14 cellular contexts compared by ENCODE assay signal in the genomic region with DNA sequence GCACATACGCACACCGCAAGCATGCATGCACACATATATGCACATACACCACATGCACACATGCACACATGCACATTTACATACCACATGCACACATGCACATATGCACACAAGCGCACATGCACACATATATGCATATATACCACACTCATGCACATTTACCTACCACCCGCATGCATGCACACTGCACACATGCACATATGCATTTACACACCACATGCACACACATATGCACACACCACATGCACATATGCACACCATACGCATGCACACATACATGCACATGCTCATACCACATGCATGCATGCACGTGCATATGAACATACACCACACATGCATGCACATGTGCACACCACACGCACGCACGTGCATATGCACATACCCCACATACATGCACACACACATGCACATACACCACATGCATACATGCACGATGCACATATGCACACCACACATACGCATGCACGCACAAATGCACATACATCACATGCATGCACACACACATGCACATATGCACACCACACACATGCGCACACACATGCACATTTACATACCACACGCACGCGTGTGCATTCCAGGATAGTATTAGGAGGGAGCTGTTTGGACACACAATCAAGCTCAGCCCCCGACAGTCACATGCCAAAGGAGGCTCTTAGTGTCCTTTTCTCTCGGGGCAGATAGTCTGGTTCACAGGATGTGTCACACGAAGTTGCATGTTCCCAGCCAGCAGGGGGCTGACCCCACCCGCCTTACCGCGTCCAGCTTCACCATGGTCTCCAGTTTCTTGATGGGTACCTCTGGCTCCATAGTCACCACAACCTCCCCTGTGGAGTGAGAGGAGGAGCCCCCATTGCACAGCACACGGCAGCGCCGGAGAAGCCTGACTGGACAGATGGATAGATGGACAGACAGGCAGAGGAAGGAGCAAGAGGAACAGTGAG. TPM values are rescaled to one million over a fixed set of nuclear protein-coding genes. Genes with fewer than 3 reads are reported as not detected.
DNase-seq lines count a peak whose midpoint lies in the region; ATAC-seq, FAIRE-seq and TF ChIP-seq lines count a peak whose summit lies in the region.
"Had no signal": no experiment of that assay in that cellular context is flagged by ENCODE, and none has a peak within 500 bp of the region (broad histone marks: within the 10 kb centered on the region; RNA-seq: fewer than 3 reads in every experiment).

No MANE protein-coding gene starts in this region.

- peaks cover 4% of the 10 kb centered on the region for H3F3A ChIP-seq in SK-N-SH (replicated peaks; ENCODE audit: insufficient read depth)
- peaks cover 12% of the 10 kb centered on the region; the same call in 1 of the 2 replicates for H3F3A ChIP-seq in PC-9 (ENCODE audit: insufficient read depth, low read depth)

- TF ChIP-seq CTCF in SK-N-SH (IDR thresholded peaks at IDR 0.05) (0 out of 2 replicates have a peak, but pooled peaks have one; percentile 16), PC-9 (conservative IDR thresholded peaks at IDR 0.05) (0 out of 2 replicates have a peak, but pooled peaks have one; percentile 22), endothelial cell of umbilical vein (IDR thresholded peaks at IDR 0.05; ENCODE audit: extremely low read depth in 1 of 2, insufficient read depth in 1 of 2, low read depth in 1 of 2, low read length in 2 of 2) (peak in 1 of 2 donors; percentile 7), spleen (IDR thresholded peaks at IDR 0.05 in 8 of 11, conservative IDR thresholded peaks at IDR 0.05 in 3 of 11) (no peak)

- BruUV-seq in PC-9 (replicated peaks; lab: Mats Ljungman, UMichigan) (no TSS peak), endothelial cell of umbilical vein (replicated peaks; lab: Mats Ljungman, UMichigan) (no TSS peak)

- no peaks in the 10 kb centered on the region; a peak in 1 of 4 replicates for H3K4me1 ChIP-seq in SK-N-SH (ENCODE audit: control insufficient read depth in 1 of 2, insufficient read depth in 2 of 2, low read depth in 1 of 2, low read length in 1 of 2)
- no peaks in the 10 kb centered on the region for H3K4me1 ChIP-seq in PC-9 (replicated peaks; ENCODE audit: insufficient read depth)
- no peaks in the 10 kb centered on the region for H3K4me1 ChIP-seq in endothelial cell of umbilical vein (ENCODE audit: control insufficient read depth, extremely low read depth, insufficient read depth, low read length)
- H3K4me1 ChIP-seq in spleen: peaks cover 0 to 2% (median 0%) of the 10 kb centered on the region in 6 donors

- DNase-seq in SK-N-SH: peak; percentile 70
- no peak for DNase-seq in PC-9
- DNase-seq in endothelial cell of umbilical vein (ENCODE audit: low read depth, low spot score): no peak
- DNase-seq in spleen: peak; percentile 49
- DNase-seq in pons (ENCODE audit: low spot score): no peak
- DNase-seq: activated T-cell treated with anti-CD3 and anti-CD28 coated beads for 4 hours; amygdala; IMR-90; NK-92 treated with Interleukin-12 subunit alpha and Interleukin-12 subunit beta, amount 100 ng/mL, for 24 hours; stimulated activated CD4-positive, alpha-beta T cell treated with anti-CD3 and anti-CD28 coated beads, Interleukin-15, amount 100 ng/mL, for 24 hours had no signal

- no peak for ATAC-seq in SK-N-SH treated with all-trans-retinoic acid at 6 μM for 48 hours
- no peak for ATAC-seq in GM18861 (IDR thresholded peaks at IDR 0.05; ENCODE audit: unreplicated experiment)
- no peak for ATAC-seq in GM21737 (IDR thresholded peaks at IDR 0.05; ENCODE audit: unreplicated experiment)

- POLR2A ChIA-PET in SK-N-SH (lab: Yijun Ruan, JAX) (no interaction called here), PC-9 (lab: Charles Lee; ENCODE audit: unreplicated experiment) (no interaction called here), endothelial cell of umbilical vein (lab: Charles Lee) (no interaction called here)

- H3K79me2 ChIP-seq in SK-N-SH (ENCODE audit: insufficient read depth) (no peaks in the 10 kb centered on the region), PC-9 (ENCODE audit: low read depth) (no peaks in the 10 kb centered on the region), endothelial cell of umbilical vein (ENCODE audit: control insufficient read depth, insufficient read depth, low read length) (no peaks in the 10 kb centered on the region)

- no peaks in the 10 kb centered on the region for H3K27me3 ChIP-seq in SK-N-SH (ENCODE audit: insufficient read depth)
- H3K27me3 ChIP-seq in PC-9 (ENCODE audit: insufficient read depth, low read depth): no peaks in the 10 kb centered on the region
- H3K27me3 ChIP-seq in endothelial cell of umbilical vein (ENCODE audit: control insufficient read depth in 2 of 2, insufficient read depth in 2 of 2, low read length in 2 of 2): no peaks in the 10 kb centered on the region
- peaks cover 0 to 10% (median 0%) of the 10 kb centered on the region in 7 donors for H3K27me3 ChIP-seq in spleen (replicated peaks in 1 of 7)

- H3K9ac ChIP-seq in SK-N-SH: no peak overlapping the region
- H3K9ac ChIP-seq in endothelial cell of umbilical vein (replicated peaks; ENCODE audit: extremely low read depth, insufficient read depth, low read length): no peak overlapping the region

- H3K36me3 ChIP-seq in SK-N-SH (replicated peaks in 1 of 2; ENCODE audit: control insufficient read depth in 1 of 2, insufficient read depth in 2 of 2, low read length in 1 of 2) (no peaks in the 10 kb centered on the region), PC-9 (ENCODE audit: low read depth) (no peaks in the 10 kb centered on the region), endothelial cell of umbilical vein (ENCODE audit: control insufficient read depth in 2 of 2, extremely low read depth in 1 of 2, insufficient read depth in 2 of 2, low read length in 2 of 2) (no peaks in the 10 kb centered on the region), spleen (no peaks in the 10 kb centered on the region)

- peak; percentile 53 for TF ChIP-seq RAD21 in SK-N-SH (IDR thresholded peaks at IDR 0.05; ENCODE audit: low read length)

- TF ChIP-seq POLR2A in endothelial cell of umbilical vein (IDR thresholded peaks at IDR 0.05; ENCODE audit: low read depth, low read length) (no peak), spleen (IDR thresholded peaks at IDR 0.05) (no peak)

- TF ChIP-seq EP300 in SK-N-SH (IDR thresholded peaks at IDR 0.05; ENCODE audit: borderline replicate concordance in 1 of 2, low read depth in 1 of 2, low read length in 1 of 2): no peak

- FAIRE-seq in endothelial cell of umbilical vein (lab: Jason Lieb, UNC): no peak
- FAIRE-seq: D721Med had no signal

- H3K4me3 ChIP-seq in SK-N-SH (ENCODE audit: low read depth in 2 of 2, low read length in 1 of 2): no peak overlapping the region
- H3K4me3 ChIP-seq in PC-9: no peak overlapping the region
- no peak overlapping the region for H3K4me3 ChIP-seq in endothelial cell of umbilical vein (replicated peaks in 1 of 3; ENCODE audit: insufficient read depth in 1 of 3, low read depth in 1 of 3, low read length in 3 of 3)
- H3K4me3 ChIP-seq in spleen: no peak overlapping the region

- 76% methylated on average over 25 of the region's 25 CpGs for WGBS in SK-N-SH (ENCODE audit: low lambda C conversion rate)
- WGBS in spleen, 5 donors: 86 to 92% (median 87%) methylated on average over 25 of the region's 25 CpGs

- H3K4me2 ChIP-seq in SK-N-SH (no peak overlapping the region), PC-9 (no peak overlapping the region), endothelial cell of umbilical vein (ENCODE audit: insufficient read depth, low read length) (no peak overlapping the region)

- H3K9me3 ChIP-seq in SK-N-SH (no peaks in the 10 kb centered on the region), PC-9 (ENCODE audit: insufficient read depth, low read depth) (peaks cover 18% of the 10 kb centered on the region), endothelial cell of umbilical vein (replicated peaks; ENCODE audit: control insufficient read depth, insufficient read depth, low read length) (no peaks in the 10 kb centered on the region), spleen (peaks cover 3 to 20% (median 15%) of the 10 kb centered on the region in 8 donors)

- CTCF ChIA-PET in SK-N-SH (lab: Yijun Ruan, JAX) (interaction anchor here (0.6 to 2.8 kb wide), 13 partner anchors 9 to 273 kb away, joined by 3 to 22 read pairs (median 3); partner anchors contain the start of gene ADGRF3), PC-9 (lab: Charles Lee) (no interaction called here), endothelial cell of umbilical vein (lab: Charles Lee) (interaction anchor here (0.8 to 3.5 kb wide), 8 partner anchors 20 to 274 kb away, joined by 3 to 22 read pairs (median 4); no protein-coding TSS in a partner anchor)

- dilution Hi-C loops in endothelial cell of umbilical vein (cut with MboI; ENCODE audit: extremely low pct_ligation_motif_present, low sequenced_read_pairs): no loop called here

- no peaks in the 10 kb centered on the region for H3K9me2 ChIP-seq in SK-N-SH
- H3K9me2 ChIP-seq in PC-9 (ENCODE audit: insufficient read depth): no peaks in the 10 kb centered on the region

- intact Hi-C loops in PC-9 (cut with micrococcal nuclease; ENCODE audit: unreplicated experiment) (no loop called here), endothelial cell of umbilical vein (cut with micrococcal nuclease) (loop anchor here (1.0 kb wide), 2 partner anchors 83 to 105 kb away; no protein-coding TSS in a partner anchor), spleen (cut with DNase I; ENCODE audit: low total_unique reads) (no loop called here)

- H3K9me1 ChIP-seq in endothelial cell of umbilical vein (replicated peaks; ENCODE audit: control insufficient read depth, extremely low read depth, insufficient read depth, low read length): no peaks in the 10 kb centered on the region

- H2AFZ ChIP-seq in SK-N-SH (ENCODE audit: low read depth) (no peak overlapping the region), PC-9 (no peak overlapping the region), endothelial cell of umbilical vein (ENCODE audit: low read depth, low read length) (no peak overlapping the region)

- H3K27ac ChIP-seq in SK-N-SH (ENCODE audit: low read depth in 2 of 2, low read length in 1 of 2): no peak overlapping the region
- H3K27ac ChIP-seq in PC-9: no peak overlapping the region
- H3K27ac ChIP-seq in endothelial cell of umbilical vein (ENCODE audit: insufficient read depth, low read depth, low read length): no peak overlapping the region
- no peak overlapping the region for H3K27ac ChIP-seq in spleen

- H4K20me1 ChIP-seq in SK-N-SH (ENCODE audit: insufficient read depth) (no peaks in the 10 kb centered on the region), PC-9 (ENCODE audit: insufficient read depth) (no peaks in the 10 kb centered on the region), endothelial cell of umbilical vein (replicated peaks; ENCODE audit: control insufficient read depth, extremely low read depth, insufficient read depth, low read length) (no peaks in the 10 kb centered on the region)

RNA-seq across cellular contexts. Expression of gene OTOF, which starts 5.9 kb away (rescaled TPM):
- not detected in 2 replicates for polyA plus RNA-seq in SK-N-SH (2012; rRNA removed)
- polyA plus RNA-seq in SK-N-SH (2012; cell fraction: cytosol; rRNA removed): 0.01 TPM in 1 of 2 replicates, not detected in the other
- polyA plus RNA-seq in SK-N-SH (2012; cell fraction: nucleus; rRNA removed): 0.01 TPM in 2 replicates
- not detected in 2 replicates for total RNA-seq in PC-9 (2021)
- 0.16 and 0.22 TPM in 2 replicates for total RNA-seq in endothelial cell of umbilical vein
- 0.05 and 0.06 TPM in 2 replicates for polyA plus RNA-seq in endothelial cell of umbilical vein
- 0.01 and 0.03 TPM in 2 replicates for polyA plus RNA-seq in endothelial cell of umbilical vein (2011; cell fraction: cytosol; rRNA removed)
- polyA plus RNA-seq in endothelial cell of umbilical vein (2011; cell fraction: nucleus; rRNA removed): 0.07 and 0.08 TPM in 2 replicates
- polyA plus RNA-seq in endothelial cell of umbilical vein (2012): 0.05 TPM in 1 of 2 replicates, not detected in the other
- not detected in 2 replicates for polyA minus RNA-seq in endothelial cell of umbilical vein
- not detected for polyA minus RNA-seq in endothelial cell of umbilical vein (2011; cell fraction: cytosol; rRNA and poly(A)+ RNA removed)
- not detected in 2 replicates for polyA minus RNA-seq in endothelial cell of umbilical vein (2011; cell fraction: nucleus; rRNA and poly(A)+ RNA removed)
- 1 to 10 TPM in 1 of 7 donors, under 1 TPM in 6; 0.19 to 1.6 (median 0.34) TPM for total RNA-seq in spleen
- polyA plus RNA-seq in spleen: under 1 TPM; 0.06 to 0.17 (median 0.16) TPM
- total RNA-seq: IMR-90 had no signal

Comparison
In these comparisons a context has a peak if more than half of its experiments do, and no peak if none do; other contexts are left out.
1. DNase-seq: peak in SK-N-SH (single experiment) and spleen (single experiment); none in PC-9 (0 of 2), endothelial cell of umbilical vein (single experiment) and pons (single experiment).
2. CTCF ChIP-seq: peak in SK-N-SH (single experiment) and PC-9 (single experiment); none in spleen (0 of 11).